8 cellular contexts compared by ENCODE assay signal in genomic region chr2:218368621-218369153, GRCh38. TPM values are rescaled to one million over a fixed set of nuclear protein-coding genes. Genes with fewer than 3 reads are reported as not detected.
DNase-seq lines count a peak whose midpoint lies in the region; ATAC-seq and TF ChIP-seq lines count a peak whose summit lies in the region.

No MANE protein-coding gene starts in this region.

- intact Hi-C loops in CD8-positive, alpha-beta T cell (cut with DNase I, micrococcal nuclease): loop anchor here (1.0 to 5.0 kb wide), 3 partner anchors 26 to 46 kb away; no protein-coding TSS in a partner anchor
- intact Hi-C loops in colonic mucosa (cut with DNase I): no loop called here

- peak overlapping the region; percentile 62 for H3K4me3 Mint-ChIP-seq in CD8-positive, alpha-beta T cell
- H3K4me3 Mint-ChIP-seq in nephron (peak overlapping the region; percentile 77 to 86 (median 84)), endothelial cell (ENCODE audit: unreplicated experiment) (no peak overlapping the region)

- no peaks in the 10 kb centered on the region for H3K36me3 ChIP-seq in CD8-positive, alpha-beta T cell (ENCODE audit: insufficient read depth, low read length)
- H3K36me3 ChIP-seq in colonic mucosa: no peaks in the 10 kb centered on the region

- H3K36me3 Mint-ChIP-seq in CD8-positive, alpha-beta T cell: no peaks in the 10 kb centered on the region
- H3K36me3 Mint-ChIP-seq in nephron (ENCODE audit: low read depth) (no peaks in the 10 kb centered on the region), endothelial cell (ENCODE audit: low read depth, unreplicated experiment) (no peaks in the 10 kb centered on the region)

- peak; percentile 21 for ATAC-seq in CD8-positive, alpha-beta T cell
- no peak for ATAC-seq in GM21360 (IDR thresholded peaks at IDR 0.05; ENCODE audit: unreplicated experiment)
- ATAC-seq in HG03520 (IDR thresholded peaks at IDR 0.05; ENCODE audit: unreplicated experiment): no peak

- peak overlapping the region; percentile 89 for H3K27ac Mint-ChIP-seq in CD8-positive, alpha-beta T cell
- H3K27ac Mint-ChIP-seq in nephron: peak overlapping the region; percentile 87 to 97 (median 88)
- H3K27ac Mint-ChIP-seq in endothelial cell (ENCODE audit: unreplicated experiment): no peak overlapping the region

- no peaks in the 10 kb centered on the region for H3K9me3 Mint-ChIP-seq in CD8-positive, alpha-beta T cell
- H3K9me3 Mint-ChIP-seq in nephron (no peaks in the 10 kb centered on the region), endothelial cell (ENCODE audit: unreplicated experiment) (no peaks in the 10 kb centered on the region)

- DNase-seq in CD8-positive, alpha-beta T cell: no peak
- DNase-seq in M059J (ENCODE audit: low read depth) (peak; percentile 63), colonic mucosa (no peak), endothelial cell (ENCODE audit: low spot score) (no peak), glomerular visceral epithelial cell (ENCODE audit: extremely low spot score) (no peak)

- H3K27me3 Mint-ChIP-seq in CD8-positive, alpha-beta T cell (ENCODE audit: low read depth): no peaks in the 10 kb centered on the region
- peaks cover 7% of the 10 kb centered on the region for H3K27me3 Mint-ChIP-seq in nephron (ENCODE audit: low read depth)
- H3K27me3 Mint-ChIP-seq in endothelial cell (ENCODE audit: unreplicated experiment): peaks cover 5% of the 10 kb centered on the region

- H3K4me1 Mint-ChIP-seq in CD8-positive, alpha-beta T cell (ENCODE audit: low read depth): peaks cover 26% of the 10 kb centered on the region
- peaks cover 8% of the 10 kb centered on the region for H3K4me1 Mint-ChIP-seq in nephron
- peaks cover 3% of the 10 kb centered on the region for H3K4me1 Mint-ChIP-seq in endothelial cell (ENCODE audit: unreplicated experiment)

- CTCF ChIA-PET in CD8-positive, alpha-beta T cell (lab: Charles Lee): interaction anchor here (1.8 kb wide), 1 partner anchor 12 kb away, joined by 7 read pairs; the partner anchor contains the start of gene CATIP

- H3K27ac ChIP-seq in CD8-positive, alpha-beta T cell (ENCODE audit: low read depth, low read length): no peak overlapping the region
- H3K27ac ChIP-seq in colonic mucosa: peak overlapping the region; percentile 83

- peaks cover 26% of the 10 kb centered on the region for H3K4me1 ChIP-seq in CD8-positive, alpha-beta T cell (ENCODE audit: insufficient read depth, low read length)
- no peaks in the 10 kb centered on the region for H3K4me1 ChIP-seq in colonic mucosa

- no peaks in the 10 kb centered on the region for H3K27me3 ChIP-seq in CD8-positive, alpha-beta T cell (ENCODE audit: insufficient read depth, low read length)
- H3K27me3 ChIP-seq in colonic mucosa: no peaks in the 10 kb centered on the region

- peak overlapping the region in 1 of 2 donors; percentile 14 for H3K9ac ChIP-seq in colonic mucosa (ENCODE audit: low read depth in 2 of 2, low read length in 2 of 2)

- H3K9me3 ChIP-seq in CD8-positive, alpha-beta T cell (ENCODE audit: low read length): peaks cover 5% of the 10 kb centered on the region
- no peaks in the 10 kb centered on the region for H3K9me3 ChIP-seq in colonic mucosa

- no peak overlapping the region for H3K4me3 ChIP-seq in CD8-positive, alpha-beta T cell (ENCODE audit: low read depth, low read length)
- no peak overlapping the region for H3K4me3 ChIP-seq in colonic mucosa

- no peak for TF ChIP-seq CTCF in CD8-positive, alpha-beta T cell (IDR thresholded peaks at IDR 0.05)
- TF ChIP-seq CTCF in colonic mucosa (IDR thresholded peaks at IDR 0.05) (no peak), nephron (IDR thresholded peaks at IDR 0.05; ENCODE audit: unreplicated experiment in 3 of 3) (no peak), endothelial cell (IDR thresholded peaks at IDR 0.05; ENCODE audit: unreplicated experiment) (no peak)

- POLR2A ChIA-PET in CD8-positive, alpha-beta T cell (lab: Charles Lee): interaction anchor here (0.5 to 1.2 kb wide), 4 partner anchors 8 to 81 kb away, joined by 3 to 4 read pairs (median 4); no protein-coding TSS in a partner anchor

RNA-seq across cellular contexts. Expression of gene CATIP, which starts 12.0 kb away (rescaled TPM):
- not detected for total RNA-seq in CD8-positive, alpha-beta T cell
- total RNA-seq in M059J (2014; rRNA removed; shearing (Covaris generic)): not detected in 2 replicates
- total RNA-seq in colonic mucosa (not detected), endothelial cell (ENCODE audit: unreplicated experiment) (not detected)

RNA-seq across cellular contexts. Expression of gene SLC11A1, which starts 13.4 kb away (rescaled TPM):
- under 1 TPM; 0.72 to 0.92 TPM for total RNA-seq in CD8-positive, alpha-beta T cell
- total RNA-seq in M059J (2014; rRNA removed; shearing (Covaris generic)): 0.02 and 0.07 TPM in 2 replicates
- total RNA-seq in colonic mucosa (1 to 10 TPM; 1.1 to 1.8 TPM), endothelial cell (ENCODE audit: unreplicated experiment) (not detected)

RNA-seq across cellular contexts. Expression of gene CTDSP1, which starts 31.0 kb away (rescaled TPM):
- total RNA-seq in CD8-positive, alpha-beta T cell: 10 to 100 TPM; 55.5 to 61.0 TPM
- 31.6 and 37.8 TPM in 2 replicates for total RNA-seq in M059J (2014; rRNA removed; shearing (Covaris generic))
- total RNA-seq in colonic mucosa (100 to 1,000 TPM; 137 to 150 TPM), endothelial cell (ENCODE audit: unreplicated experiment) (106 TPM)

RNA-seq across cellular contexts. Expression of gene VIL1, which starts 50.2 kb away (rescaled TPM):
- under 1 TPM; 0.19 to 0.65 TPM for total RNA-seq in CD8-positive, alpha-beta T cell
- total RNA-seq in M059J (2014; rRNA removed; shearing (Covaris generic)): not detected in 2 replicates
- total RNA-seq in colonic mucosa (100 to 1,000 TPM; 545 to 634 TPM), endothelial cell (ENCODE audit: unreplicated experiment) (0.44 TPM)
